20 cellular contexts compared by ENCODE assay signal in genomic region chr10:64067009-64067606, GRCh38.
DNase-seq lines count a peak whose midpoint lies in the region; ATAC-seq and TF ChIP-seq lines count a peak whose summit lies in the region.
"Had no signal": no experiment of that assay in that cellular context is flagged by ENCODE, and none has a peak within 500 bp of the region (broad histone marks: within the 10 kb centered on the region; RNA-seq: fewer than 3 reads in every experiment).

No MANE protein-coding gene starts in this region.

- intact Hi-C loops in Right ventricle myocardium inferior (cut with DNase I) (no loop called here), heart right ventricle (cut with DNase I) (no loop called here)

- H3K4me1 ChIP-seq in cardiac muscle cell (ENCODE audit: low read depth) (peaks cover 6% of the 10 kb centered on the region), heart right ventricle (peaks cover 0 to 34% (median 15%) of the 10 kb centered on the region in 9 donors)
- H3K4me1 ChIP-seq: Peyer's patch had no signal

- H3K36me3 ChIP-seq in cardiac muscle cell (no peaks in the 10 kb centered on the region), heart right ventricle (no peaks in the 10 kb centered on the region)
- H3K36me3 ChIP-seq: BLaER1 treated with 17β-estradiol and CSF1 and Interleukin-3, amounts not matched to agents 10 nM and 100 nM; MG63; Peyer's patch had no signal

- no peaks in the 10 kb centered on the region for H3K9me3 ChIP-seq in cardiac muscle cell (ENCODE audit: low read depth)
- no peaks in the 10 kb centered on the region for H3K9me3 ChIP-seq in heart right ventricle
- H3K9me3 ChIP-seq: BLaER1 treated with 17β-estradiol and CSF1 and Interleukin-3, amounts not matched to agents 10 nM and 100 nM; MG63; Peyer's patch had no signal

- H3K27me3 ChIP-seq in cardiac muscle cell (no peaks in the 10 kb centered on the region), heart right ventricle (no peaks in the 10 kb centered on the region)
- H3K27me3 ChIP-seq: BLaER1 treated with 17β-estradiol and CSF1 and Interleukin-3, amounts not matched to agents 10 nM and 100 nM; MG63; Peyer's patch had no signal

- no peak for TF ChIP-seq CTCF in cardiac muscle cell (IDR thresholded peaks at IDR 0.05; ENCODE audit: low read depth, low read length)
- TF ChIP-seq CTCF in heart right ventricle (IDR thresholded peaks at IDR 0.05), result no peak

- ATAC-seq in Right ventricle myocardium inferior, result no peak
- peak in 5 of 8 donors; percentile 25 to 66 (median 33) for ATAC-seq in heart right ventricle
- ATAC-seq in HG03095 (IDR thresholded peaks at IDR 0.05; ENCODE audit: unreplicated experiment), result no peak

- H3K4me3 ChIP-seq in cardiac muscle cell (no peak overlapping the region), heart right ventricle (no peak overlapping the region)
- H3K4me3 ChIP-seq: BLaER1 treated with 17β-estradiol and CSF1 and Interleukin-3, amounts not matched to agents 10 nM and 100 nM; MG63; Peyer's patch had no signal

- DNase-seq in cardiac muscle cell (ENCODE audit: low read depth in 1 of 2, low spot score in 1 of 2) (no peak), Right ventricle myocardium inferior (ENCODE audit: missing footprints) (no peak), heart right ventricle (peak in 1 of 2 donors; percentile 8), medulla oblongata (ENCODE audit: extremely low spot score) (peak; percentile 15), DMS 273 treated with DMSO at 0.1 percent for 48 hours (lab: John Stamatoyannopoulos, UW) (no peak), T-helper 9 cell (no peak)
- DNase-seq: GF-D8, HFFc6, MG63, NCI-H1092 treated with DMSO at 0.1 percent for 48 hours, NCI-H1694 treated with DMSO at 0.1 percent for 48 hours, NCI-H2107, NCI-H2227 treated with DMSO at 0.1 percent for 48 hours, NCI-H524 treated with DMSO at 0.1 percent for 48 hours, Peyer's patch, SIG-M5 had no signal

- H3K27ac ChIP-seq in cardiac muscle cell, result peak overlapping the region; percentile 63
- peak overlapping the region in 4 of 10 donors; percentile 19 to 44 (median 30) for H3K27ac ChIP-seq in heart right ventricle
- H3K27ac ChIP-seq in temporal lobe (ENCODE audit: low read depth, low read length), result peak overlapping the region; percentile 6
- H3K27ac ChIP-seq: BLaER1 treated with 17β-estradiol and CSF1 and Interleukin-3, amounts not matched to agents 10 nM and 100 nM; KMS-11; Peyer's patch had no signal

- WGBS in heart right ventricle, 2 donors, result 8 to 25% methylated on average over 4 of the region's 4 CpGs

Comparison
In these comparisons a context has a peak if more than half of its experiments do, and no peak if none do; other contexts are left out.
1. ATAC-seq: peak in heart right ventricle (5 of 8); none in Right ventricle myocardium inferior (single experiment) and HG03095 (single experiment).